1 cellular context compared by ENCODE assay signal in the genomic region with DNA sequence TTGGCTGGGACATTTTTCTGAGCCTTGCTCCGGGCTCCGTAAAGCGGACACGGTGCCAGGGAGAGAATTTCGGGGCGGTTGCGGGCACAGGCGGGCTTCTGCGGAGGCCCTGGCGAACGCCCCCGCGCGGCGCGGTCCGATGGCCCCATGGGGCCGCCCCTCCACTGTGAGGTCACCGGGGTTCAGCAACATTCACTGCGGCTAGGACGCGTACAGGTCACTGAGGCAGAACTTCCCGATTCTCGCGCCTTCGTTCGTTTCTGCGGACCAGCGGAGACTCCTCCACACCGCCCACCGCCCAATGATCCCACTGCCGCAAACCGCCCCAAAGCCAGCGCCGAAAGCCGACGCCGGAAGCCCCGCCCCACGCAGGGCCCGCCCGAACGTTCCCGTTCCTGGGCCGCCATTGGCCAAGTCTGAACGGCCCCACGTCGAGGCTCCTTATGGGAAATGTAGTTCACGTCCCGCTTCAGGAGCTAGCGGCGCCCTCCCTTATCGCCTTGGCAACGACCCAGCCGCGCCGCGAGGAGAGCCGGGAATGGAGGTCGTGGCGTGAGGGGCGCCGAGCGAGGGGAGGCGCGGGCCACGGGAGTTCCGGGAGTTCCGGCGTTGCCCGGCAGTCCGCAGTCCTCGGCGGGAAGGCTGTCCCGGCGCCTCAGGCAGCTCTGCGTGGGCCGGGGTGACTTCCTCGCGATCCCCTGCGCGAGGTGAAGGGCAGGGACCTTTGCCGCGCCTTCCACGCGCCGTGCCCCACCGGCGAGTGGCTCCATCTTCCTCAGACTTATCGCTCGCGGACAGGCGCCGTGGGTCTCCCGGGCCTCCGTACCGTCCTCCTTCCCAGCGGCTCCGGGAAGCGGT.
TF ChIP-seq lines count a peak whose summit lies in the region.

TSS of gene ZNF584 (plus strand) at position 498 of the 858 bp plus-strand sequence. CDS start 499 bp downstream, outside the sequence.

TF ChIP-seq in HepG2, 621 proteins besides CTCF, POLR2A, EP300 and RAD21 (continued from another document and continues in another):
- TF ChIP-seq, protein P1, sequence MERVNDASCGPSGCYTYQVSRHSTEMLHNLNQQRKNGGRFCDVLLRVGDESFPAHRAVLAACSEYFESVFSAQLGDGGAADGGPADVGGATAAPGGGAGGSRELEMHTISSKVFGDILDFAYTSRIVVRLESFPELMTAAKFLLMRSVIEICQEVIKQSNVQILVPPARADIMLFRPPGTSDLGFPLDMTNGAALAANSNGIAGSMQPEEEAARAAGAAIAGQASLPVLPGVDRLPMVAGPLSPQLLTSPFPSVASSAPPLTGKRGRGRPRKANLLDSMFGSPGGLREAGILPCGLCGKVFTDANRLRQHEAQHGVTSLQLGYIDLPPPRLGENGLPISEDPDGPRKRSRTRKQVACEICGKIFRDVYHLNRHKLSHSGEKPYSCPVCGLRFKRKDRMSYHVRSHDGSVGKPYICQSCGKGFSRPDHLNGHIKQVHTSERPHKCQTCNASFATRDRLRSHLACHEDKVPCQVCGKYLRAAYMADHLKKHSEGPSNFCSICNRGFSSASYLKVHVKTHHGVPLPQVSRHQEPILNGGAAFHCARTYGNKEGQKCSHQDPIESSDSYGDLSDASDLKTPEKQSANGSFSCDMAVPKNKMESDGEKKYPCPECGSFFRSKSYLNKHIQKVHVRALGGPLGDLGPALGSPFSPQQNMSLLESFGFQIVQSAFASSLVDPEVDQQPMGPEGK (CRISPR knock-in tag; IDR thresholded peaks at IDR 0.05) = no peak; the same call in 1 of the 2 replicates
- TF ChIP-seq ZFP82 (CRISPR knock-in tag; IDR thresholded peaks at IDR 0.05; ENCODE audit: borderline replicate concordance) (no peak), GPN1 (CRISPR knock-in tag; IDR thresholded peaks at IDR 0.05; ENCODE audit: borderline replicate concordance) (no peak), ZFP91 (CRISPR knock-in tag; IDR thresholded peaks at IDR 0.05; ENCODE audit: borderline replicate concordance) (peak; percentile 76), CCDC6 (CRISPR knock-in tag; IDR thresholded peaks at IDR 0.05) (no peak), ZNF644 (CRISPR knock-in tag; IDR thresholded peaks at IDR 0.05; ENCODE audit: low read depth) (no peak), TBX3 (IDR thresholded peaks at IDR 0.05; ENCODE audit: borderline replicate concordance) (0 out of 2 replicates have a peak, but pooled peaks have one; percentile 6), GTF3A (CRISPR knock-in tag; conservative IDR thresholded peaks at IDR 0.05) (peak; percentile 39; the same call in 1 of the 2 replicates), IKZF1 (IDR thresholded peaks at IDR 0.05) (no peak), RFX5 (IDR thresholded peaks at IDR 0.05; ENCODE audit: low read depth, low read length) (no peak), DNMT3B (CRISPR knock-in tag; conservative IDR thresholded peaks at IDR 0.05) (no peak), POLR2G (IDR thresholded peaks at IDR 0.05; ENCODE audit: low read depth, low read length) (peak; percentile 92), FOXK2 (IDR thresholded peaks at IDR 0.05) (no peak), RARA (CRISPR knock-in tag; IDR thresholded peaks at IDR 0.05) (no peak), ZUFSP (CRISPR knock-in tag; IDR thresholded peaks at IDR 0.05; ENCODE audit: borderline replicate concordance) (no peak), ASH2L (IDR thresholded peaks at IDR 0.05; ENCODE audit: insufficient read length, low read depth, low read length) (peak; percentile 59), DRAP1 (CRISPR knock-in tag; IDR thresholded peaks at IDR 0.05) (peak; percentile 70), ZNF816 (CRISPR knock-in tag; IDR thresholded peaks at IDR 0.05; ENCODE audit: borderline replicate concordance) (peak; percentile 82; the same call in 1 of the 2 replicates), ZNF552 (CRISPR knock-in tag; IDR thresholded peaks at IDR 0.05; ENCODE audit: borderline replicate concordance) (no peak), HOXA7 (CRISPR knock-in tag; IDR thresholded peaks at IDR 0.05) (no peak), YEATS2 (CRISPR knock-in tag; IDR thresholded peaks at IDR 0.05; ENCODE audit: borderline replicate concordance) (peak; percentile 43; the same call in 1 of the 2 replicates), MBD4 (IDR thresholded peaks at IDR 0.05; ENCODE audit: borderline replicate concordance, low read length) (no peak), NFRKB (IDR thresholded peaks at IDR 0.05) (no peak), ZNF510 (CRISPR knock-in tag; IDR thresholded peaks at IDR 0.05; ENCODE audit: low read depth) (peak; percentile 96), ZNF232 (CRISPR knock-in tag; IDR thresholded peaks at IDR 0.05; ENCODE audit: borderline replicate concordance) (0 out of 2 replicates have a peak, but pooled peaks have one; percentile 3), ZFY (CRISPR knock-in tag; IDR thresholded peaks at IDR 0.05) (peak; percentile 74; the same call in 1 of the 2 replicates), ZFP37 (CRISPR knock-in tag; IDR thresholded peaks at IDR 0.05; ENCODE audit: borderline replicate concordance) (no peak), ZNF235 (CRISPR knock-in tag; IDR thresholded peaks at IDR 0.05; ENCODE audit: borderline replicate concordance) (peak; percentile 74; the same call in 1 of the 2 replicates), ZNF839 (CRISPR knock-in tag; IDR thresholded peaks at IDR 0.05; ENCODE audit: borderline replicate concordance) (0 out of 2 replicates have a peak, but pooled peaks have one; percentile 32), ZNF136 (CRISPR knock-in tag; IDR thresholded peaks at IDR 0.05; ENCODE audit: low read depth) (no peak), KDM1A (CRISPR knock-in tag; IDR thresholded peaks at IDR 0.05) (no peak), ZFP36L2 (CRISPR knock-in tag; IDR thresholded peaks at IDR 0.05) (peak; percentile 26; the same call in 1 of the 2 replicates), ZBTB25 (CRISPR knock-in tag; IDR thresholded peaks at IDR 0.05) (no peak), NR2C2 (CRISPR knock-in tag; IDR thresholded peaks at IDR 0.05; ENCODE audit: borderline replicate concordance) (peak; percentile 92)
- TF ChIP-seq, protein P2, sequence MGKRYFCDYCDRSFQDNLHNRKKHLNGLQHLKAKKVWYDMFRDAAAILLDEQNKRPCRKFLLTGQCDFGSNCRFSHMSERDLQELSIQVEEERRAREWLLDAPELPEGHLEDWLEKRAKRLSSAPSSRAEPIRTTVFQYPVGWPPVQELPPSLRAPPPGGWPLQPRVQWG (CRISPR knock-in tag; IDR thresholded peaks at IDR 0.05; ENCODE audit: borderline replicate concordance, low read depth) = no peak
- TF ChIP-seq, protein P3, sequence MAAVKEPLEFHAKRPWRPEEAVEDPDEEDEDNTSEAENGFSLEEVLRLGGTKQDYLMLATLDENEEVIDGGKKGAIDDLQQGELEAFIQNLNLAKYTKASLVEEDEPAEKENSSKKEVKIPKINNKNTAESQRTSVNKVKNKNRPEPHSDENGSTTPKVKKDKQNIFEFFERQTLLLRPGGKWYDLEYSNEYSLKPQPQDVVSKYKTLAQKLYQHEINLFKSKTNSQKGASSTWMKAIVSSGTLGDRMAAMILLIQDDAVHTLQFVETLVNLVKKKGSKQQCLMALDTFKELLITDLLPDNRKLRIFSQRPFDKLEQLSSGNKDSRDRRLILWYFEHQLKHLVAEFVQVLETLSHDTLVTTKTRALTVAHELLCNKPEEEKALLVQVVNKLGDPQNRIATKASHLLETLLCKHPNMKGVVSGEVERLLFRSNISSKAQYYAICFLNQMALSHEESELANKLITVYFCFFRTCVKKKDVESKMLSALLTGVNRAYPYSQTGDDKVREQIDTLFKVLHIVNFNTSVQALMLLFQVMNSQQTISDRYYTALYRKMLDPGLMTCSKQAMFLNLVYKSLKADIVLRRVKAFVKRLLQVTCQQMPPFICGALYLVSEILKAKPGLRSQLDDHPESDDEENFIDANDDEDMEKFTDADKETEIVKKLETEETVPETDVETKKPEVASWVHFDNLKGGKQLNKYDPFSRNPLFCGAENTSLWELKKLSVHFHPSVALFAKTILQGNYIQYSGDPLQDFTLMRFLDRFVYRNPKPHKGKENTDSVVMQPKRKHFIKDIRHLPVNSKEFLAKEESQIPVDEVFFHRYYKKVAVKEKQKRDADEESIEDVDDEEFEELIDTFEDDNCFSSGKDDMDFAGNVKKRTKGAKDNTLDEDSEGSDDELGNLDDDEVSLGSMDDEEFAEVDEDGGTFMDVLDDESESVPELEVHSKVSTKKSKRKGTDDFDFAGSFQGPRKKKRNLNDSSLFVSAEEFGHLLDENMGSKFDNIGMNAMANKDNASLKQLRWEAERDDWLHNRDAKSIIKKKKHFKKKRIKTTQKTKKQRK (IDR thresholded peaks at IDR 0.05; ENCODE audit: low read length) = no peak
- TF ChIP-seq, protein P4, sequence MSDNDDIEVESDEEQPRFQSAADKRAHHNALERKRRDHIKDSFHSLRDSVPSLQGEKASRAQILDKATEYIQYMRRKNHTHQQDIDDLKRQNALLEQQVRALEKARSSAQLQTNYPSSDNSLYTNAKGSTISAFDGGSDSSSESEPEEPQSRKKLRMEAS (IDR thresholded peaks at IDR 0.05) = peak; percentile 64
- TF ChIP-seq, protein P5, sequence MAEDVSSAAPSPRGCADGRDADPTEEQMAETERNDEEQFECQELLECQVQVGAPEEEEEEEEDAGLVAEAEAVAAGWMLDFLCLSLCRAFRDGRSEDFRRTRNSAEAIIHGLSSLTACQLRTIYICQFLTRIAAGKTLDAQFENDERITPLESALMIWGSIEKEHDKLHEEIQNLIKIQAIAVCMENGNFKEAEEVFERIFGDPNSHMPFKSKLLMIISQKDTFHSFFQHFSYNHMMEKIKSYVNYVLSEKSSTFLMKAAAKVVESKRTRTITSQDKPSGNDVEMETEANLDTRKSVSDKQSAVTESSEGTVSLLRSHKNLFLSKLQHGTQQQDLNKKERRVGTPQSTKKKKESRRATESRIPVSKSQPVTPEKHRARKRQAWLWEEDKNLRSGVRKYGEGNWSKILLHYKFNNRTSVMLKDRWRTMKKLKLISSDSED (CRISPR knock-in tag; IDR thresholded peaks at IDR 0.05) = no peak
- TF ChIP-seq, protein P6, sequence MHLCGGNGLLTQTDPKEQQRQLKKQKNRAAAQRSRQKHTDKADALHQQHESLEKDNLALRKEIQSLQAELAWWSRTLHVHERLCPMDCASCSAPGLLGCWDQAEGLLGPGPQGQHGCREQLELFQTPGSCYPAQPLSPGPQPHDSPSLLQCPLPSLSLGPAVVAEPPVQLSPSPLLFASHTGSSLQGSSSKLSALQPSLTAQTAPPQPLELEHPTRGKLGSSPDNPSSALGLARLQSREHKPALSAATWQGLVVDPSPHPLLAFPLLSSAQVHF (CRISPR knock-in tag; IDR thresholded peaks at IDR 0.05) = no peak
- TF ChIP-seq, protein P7, sequence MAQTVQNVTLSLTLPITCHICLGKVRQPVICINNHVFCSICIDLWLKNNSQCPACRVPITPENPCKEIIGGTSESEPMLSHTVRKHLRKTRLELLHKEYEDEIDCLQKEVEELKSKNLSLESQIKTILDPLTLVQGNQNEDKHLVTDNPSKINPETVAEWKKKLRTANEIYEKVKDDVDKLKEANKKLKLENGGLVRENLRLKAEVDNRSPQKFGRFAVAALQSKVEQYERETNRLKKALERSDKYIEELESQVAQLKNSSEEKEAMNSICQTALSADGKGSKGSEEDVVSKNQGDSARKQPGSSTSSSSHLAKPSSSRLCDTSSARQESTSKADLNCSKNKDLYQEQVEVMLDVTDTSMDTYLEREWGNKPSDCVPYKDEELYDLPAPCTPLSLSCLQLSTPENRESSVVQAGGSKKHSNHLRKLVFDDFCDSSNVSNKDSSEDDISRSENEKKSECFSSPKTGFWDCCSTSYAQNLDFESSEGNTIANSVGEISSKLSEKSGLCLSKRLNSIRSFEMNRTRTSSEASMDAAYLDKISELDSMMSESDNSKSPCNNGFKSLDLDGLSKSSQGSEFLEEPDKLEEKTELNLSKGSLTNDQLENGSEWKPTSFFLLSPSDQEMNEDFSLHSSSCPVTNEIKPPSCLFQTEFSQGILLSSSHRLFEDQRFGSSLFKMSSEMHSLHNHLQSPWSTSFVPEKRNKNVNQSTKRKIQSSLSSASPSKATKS (CRISPR knock-in tag; IDR thresholded peaks at IDR 0.05) = no peak
